In genomic region chr18:12231986-12232385, GRCh38 we compare ENCODE assay signal across 36 cellular contexts. TPM values are rescaled to one million over a fixed set of nuclear protein-coding genes. Genes with fewer than 3 reads are reported as not detected.
"Had no signal": no experiment of that assay in that cellular context is flagged by ENCODE, and none has a peak within 500 bp of the region (broad histone marks: within the 10 kb centered on the region; RNA-seq: fewer than 3 reads in every experiment).

No MANE protein-coding gene starts in this region.

- H3K36me3 Mint-ChIP-seq: activated CD4-positive, alpha-beta memory T cell treated with anti-CD3 and anti-CD28 coated beads for 36 hours; activated naive CD4-positive, alpha-beta T cell treated with anti-CD3 and anti-CD28 coated beads, Interleukin-2, amount 10 ng/mL, durations not matched to agents 7 days and 5 days; activated naive CD4-positive, alpha-beta T cell treated with anti-CD3 and anti-CD28 coated beads, Interleukin-2, amount 50 U/mL, for 72 hours; activated naive CD8-positive, alpha-beta T cell treated with anti-CD3 and anti-CD28 coated beads, Interleukin-2, amount 10 ng/mL, durations not matched to agents 7 days and 5 days; brain had no signal

- H3K4me1 Mint-ChIP-seq: activated naive CD4-positive, alpha-beta T cell treated with anti-CD3 and anti-CD28 coated beads, Interleukin-2, amount 10 ng/mL, durations not matched to agents 7 days and 5 days; activated naive CD8-positive, alpha-beta T cell treated with anti-CD3 and anti-CD28 coated beads, Interleukin-2, amount 10 ng/mL, durations not matched to agents 7 days and 5 days; brain; endodermal cell; T-helper 17 cell had no signal

- DNase-seq: activated B cell treated with CpG ODN at 0.5 μM for 24 hours; activated CD4-positive, alpha-beta memory T cell treated with anti-CD3 and anti-CD28 coated beads for 36 hours; activated CD4-positive, alpha-beta T cell treated with anti-CD3 and anti-CD28 coated beads for 48 hours; activated CD4-positive, alpha-beta T cell treated with anti-CD3 and anti-CD28 coated beads, Interleukin-2, amount 50 U/mL, for 1 hour; activated CD8-positive, alpha-beta memory T cell treated with anti-CD3 and anti-CD28 coated beads, Interleukin-2, amount 50 U/mL, for 48 hours; activated CD8-positive, alpha-beta T cell treated with anti-CD3 and anti-CD28 coated beads, Interleukin-2, amount 10 ng/mL, durations not matched to agents 7 days and 5 days; activated gamma-delta T cell; activated naive CD4-positive, alpha-beta T cell; activated naive CD4-positive, alpha-beta T cell treated with anti-CD3 and anti-CD28 coated beads, Interleukin-2, amount 10 ng/mL, durations not matched to agents 7 days and 5 days; activated naive CD8-positive, alpha-beta T cell treated with anti-CD3 and anti-CD28 coated beads, Interleukin-2, amount 10 ng/mL, durations not matched to agents 7 days and 5 days; activated T-cell treated with anti-CD3 and anti-CD28 coated beads for 4 hours; activated T-cell treated with anti-CD3 and anti-CD28 coated beads, Interleukin-2, amount 50 U/mL, for 24 hours; activated T-cell treated with anti-CD3 and anti-CD28 coated beads, Interleukin-2, amount 50 U/mL, for 72 hours; central memory CD4-positive, alpha-beta T cell; cerebellar nuclear complex; colonic mucosa; dorsolateral prefrontal cortex; effector memory CD4-positive, alpha-beta T cell; endodermal cell; erythroblast; esophagus squamous epithelium; foreskin melanocyte; heart left ventricle; T-helper 1 cell; T-helper 17 cell; T1000; WERI-Rb-1 had no signal

- H3K36me3 ChIP-seq: ascending aorta, breast epithelium, cardiac muscle cell, colonic mucosa, esophagus squamous epithelium, gastroesophageal sphincter, heart left ventricle, WERI-Rb-1 had no signal

- H3K4me3 ChIP-seq: ascending aorta, breast epithelium, cardiac muscle cell, colonic mucosa, dorsolateral prefrontal cortex, esophagus squamous epithelium, gastroesophageal sphincter, heart left ventricle had no signal

- H3K9me3 Mint-ChIP-seq: activated B cell treated with CpG ODN at 0.5 μM for 24 hours; activated CD4-positive, alpha-beta memory T cell treated with anti-CD3 and anti-CD28 coated beads for 36 hours; activated naive CD4-positive, alpha-beta T cell treated with anti-CD3 and anti-CD28 coated beads, Interleukin-2, amount 10 ng/mL, durations not matched to agents 7 days and 5 days; activated naive CD4-positive, alpha-beta T cell treated with anti-CD3 and anti-CD28 coated beads, Interleukin-2, amount 50 U/mL, for 72 hours; activated naive CD8-positive, alpha-beta T cell treated with anti-CD3 and anti-CD28 coated beads, Interleukin-2, amount 10 ng/mL, durations not matched to agents 7 days and 5 days; activated T-cell treated with anti-CD3 and anti-CD28 coated beads, Interleukin-2, amount 50 U/mL, for 24 hours; activated T-cell treated with anti-CD3 and anti-CD28 coated beads, Interleukin-2, amount 50 U/mL, for 72 hours; endodermal cell; T-helper 2 cell treated with Interferon-gamma antibody and Interleukin-4, amounts not matched to agents 5 μg/mL and 100 μg/mL, for 36 hours had no signal

- H3K4me1 ChIP-seq: ascending aorta, breast epithelium, colonic mucosa had no signal

- ATAC-seq: activated CD4-positive, CD25-positive, alpha-beta regulatory T cell treated with anti-CD3 and anti-CD28 coated beads, Interleukin-2, amount 50 U/mL, for 24 hours; activated CD8-positive, alpha-beta T cell treated with anti-CD3 and anti-CD28 coated beads, Interleukin-2, amount 10 ng/mL, durations not matched to agents 7 days and 5 days; activated naive CD4-positive, alpha-beta T cell treated with anti-CD3 and anti-CD28 coated beads, Interleukin-2, amount 50 U/mL, for 72 hours; activated T-cell treated with anti-CD3 and anti-CD28 coated beads, Interleukin-2, amount 50 U/mL, for 72 hours; gastroesophageal sphincter; heart left ventricle; T-helper 17 cell had no signal

- H3K27ac ChIP-seq: ascending aorta, breast epithelium, cardiac muscle cell, colonic mucosa, dorsolateral prefrontal cortex, esophagus squamous epithelium, gastroesophageal sphincter, heart left ventricle, WERI-Rb-1 had no signal

- H3K9me3 ChIP-seq: ascending aorta, breast epithelium, colonic mucosa, esophagus squamous epithelium, heart left ventricle had no signal

- H3K4me3 Mint-ChIP-seq: activated B cell treated with CpG ODN at 0.5 μM for 24 hours; activated CD4-positive, alpha-beta memory T cell treated with anti-CD3 and anti-CD28 coated beads for 36 hours; activated CD8-positive, alpha-beta T cell treated with anti-CD3 and anti-CD28 coated beads, Interleukin-2, amount 10 ng/mL, durations not matched to agents 7 days and 5 days; activated naive CD4-positive, alpha-beta T cell treated with anti-CD3 and anti-CD28 coated beads, Interleukin-2, amount 10 ng/mL, durations not matched to agents 7 days and 5 days; activated naive CD8-positive, alpha-beta T cell treated with anti-CD3 and anti-CD28 coated beads, Interleukin-2, amount 10 ng/mL, durations not matched to agents 7 days and 5 days; activated T-cell treated with anti-CD3 and anti-CD28 coated beads, Interleukin-2, amount 50 U/mL, for 24 hours; activated T-cell treated with anti-CD3 and anti-CD28 coated beads, Interleukin-2, amount 50 U/mL, for 72 hours; brain; endodermal cell; T-helper 17 cell; T-helper 2 cell treated with Interferon-gamma antibody and Interleukin-4, amounts not matched to agents 5 μg/mL and 100 μg/mL, for 36 hours had no signal

- H3K27ac Mint-ChIP-seq: activated B cell treated with CpG ODN at 0.5 μM for 24 hours; activated CD4-positive, alpha-beta memory T cell treated with anti-CD3 and anti-CD28 coated beads for 36 hours; activated CD8-positive, alpha-beta T cell treated with anti-CD3 and anti-CD28 coated beads, Interleukin-2, amount 10 ng/mL, durations not matched to agents 7 days and 5 days; activated naive CD4-positive, alpha-beta T cell treated with anti-CD3 and anti-CD28 coated beads, Interleukin-2, amount 10 ng/mL, durations not matched to agents 7 days and 5 days; activated naive CD4-positive, alpha-beta T cell treated with anti-CD3 and anti-CD28 coated beads, Interleukin-2, amount 50 U/mL, for 72 hours; activated naive CD8-positive, alpha-beta T cell treated with anti-CD3 and anti-CD28 coated beads, Interleukin-2, amount 10 ng/mL, durations not matched to agents 7 days and 5 days; activated T-cell treated with anti-CD3 and anti-CD28 coated beads, Interleukin-2, amount 50 U/mL, for 24 hours; activated T-cell treated with anti-CD3 and anti-CD28 coated beads, Interleukin-2, amount 50 U/mL, for 72 hours; brain; endodermal cell; T-helper 17 cell; T-helper 2 cell treated with Interferon-gamma antibody and Interleukin-4, amounts not matched to agents 5 μg/mL and 100 μg/mL, for 36 hours had no signal

- H3K27me3 ChIP-seq: ascending aorta, breast epithelium, cardiac muscle cell, colonic mucosa had no signal

RNA-seq across cellular contexts. Expression of gene CIDEA, which starts 22.2 kb away (rescaled TPM):
- total RNA-seq: activated B cell treated with CpG ODN at 0.5 μM for 24 hours; activated CD4-positive, alpha-beta memory T cell treated with anti-CD3 and anti-CD28 coated beads for 36 hours; activated CD8-positive, alpha-beta T cell treated with anti-CD3 and anti-CD28 coated beads, Interleukin-2, amount 10 ng/mL, durations not matched to agents 7 days and 5 days; activated naive CD4-positive, alpha-beta T cell treated with anti-CD3 and anti-CD28 coated beads, Interleukin-2, amount 50 U/mL, for 72 hours; activated naive CD8-positive, alpha-beta T cell treated with anti-CD3 and anti-CD28 coated beads, Interleukin-2, amount 10 ng/mL, durations not matched to agents 7 days and 5 days; activated T-cell treated with anti-CD3 and anti-CD28 coated beads, Interleukin-2, amount 50 U/mL, for 72 hours; ascending aorta; cardiac muscle cell; colonic mucosa; endodermal cell; fibroblast of villous mesenchyme; T-helper 17 cell had no signal
- polyA plus RNA-seq: cardiac muscle cell had no signal
